ENCODE assay signal across 9 cellular contexts in the genomic region with DNA sequence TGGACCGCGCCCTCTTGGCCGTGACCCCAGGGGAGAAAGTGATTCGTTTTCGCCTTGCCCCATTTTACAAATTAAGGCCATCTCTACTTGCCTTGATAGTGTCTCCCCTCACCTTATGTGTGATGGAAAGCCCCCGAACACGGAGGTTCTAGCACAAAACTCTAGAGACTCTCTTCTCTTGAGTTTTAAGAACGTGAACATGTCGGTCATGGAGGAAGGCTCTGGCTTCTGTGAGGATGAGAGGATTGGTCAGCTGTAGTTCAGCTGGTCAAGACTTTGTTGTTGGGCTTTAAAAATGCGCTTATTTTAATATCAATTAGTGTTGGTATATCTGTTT. TPM values are rescaled to one million over a fixed set of nuclear protein-coding genes. Genes with fewer than 3 reads are reported as not detected.
A peak's percentile ranks its signal among the peaks of the same experiment; 100 is the strongest.
DNase-seq lines count a peak whose midpoint lies in the region; ATAC-seq, FAIRE-seq and TF ChIP-seq lines count a peak whose summit lies in the region.
"Had no signal": no experiment of that assay in that cellular context is flagged by ENCODE, and none has a peak within 500 bp of the region (broad histone marks: within the 10 kb centered on the region; RNA-seq: fewer than 3 reads in every experiment).

No MANE protein-coding gene starts in this region.

- FAIRE-seq in K562 (lab: Jason Lieb, UNC) (peak; percentile 69), HepG2 (lab: Jason Lieb, UNC) (no peak)
- FAIRE-seq: islet of Langerhans had no signal

- H3K27me3 Mint-ChIP-seq in activated T-cell treated with anti-CD3 and anti-CD28 coated beads, Interleukin-2, amount 50 U/mL, for 24 hours, result no peaks in the 10 kb centered on the region

- H3K4me3 ChIP-seq in K562 (peak overlapping the region; percentile 77), HepG2 (replicated peaks in 1 of 3; ENCODE audit: insufficient read depth in 1 of 3, low read depth in 2 of 3, low read length in 3 of 3) (peak overlapping the region; percentile 86 to 99 (median 95)), thoracic aorta (peak overlapping the region; percentile 86)

- peak overlapping the region; percentile 95 for H3K4me2 ChIP-seq in K562 (ENCODE audit: insufficient read depth, low read length)
- H3K4me2 ChIP-seq in HepG2 (ENCODE audit: low read depth, low read length), result peak overlapping the region; percentile 85

- WGBS in K562 (ENCODE audit: insufficient coverage, low coverage, missing lambda C conversion rate), result under 1% methylated on average over 10 of the region's 10 CpGs
- 0% methylated on average over 10 of the region's 10 CpGs for WGBS in HepG2 (ENCODE audit: low lambda C conversion rate)

- no peak for TF ChIP-seq POLR2A in K562 (conservative IDR thresholded peaks at IDR 0.05)
- no peak for TF ChIP-seq POLR2A in HepG2 (IDR thresholded peaks at IDR 0.05; ENCODE audit: insufficient read depth in 1 of 2, low read depth in 2 of 2, low read length in 2 of 2)

- peaks cover 28% of the 10 kb centered on the region for H3K4me1 Mint-ChIP-seq in activated T-cell treated with anti-CD3 and anti-CD28 coated beads, Interleukin-2, amount 50 U/mL, for 24 hours (ENCODE audit: low read depth)

- ATAC-seq in HG03520 (IDR thresholded peaks at IDR 0.05; ENCODE audit: unreplicated experiment) (peak; percentile 31), K562 (peak; percentile 22), HepG2 (peak; percentile 20), thoracic aorta (ENCODE audit: insufficient number of reproducible peaks, low FRiP score, low read depth) (no peak)

- H3K27ac ChIP-seq in K562 (ENCODE audit: extremely low read depth, low read depth, low read length), result peak overlapping the region; percentile 88
- H3K27ac ChIP-seq in HepG2 (ENCODE audit: extremely low read length, insufficient read depth, low read length), result peak overlapping the region; percentile 70
- H3K27ac ChIP-seq in thoracic aorta, result peak overlapping the region; percentile 78 to 85

- H2AFZ ChIP-seq in K562 (ENCODE audit: low read depth, low read length) (peak overlapping the region; percentile 94), HepG2 (ENCODE audit: low read length) (peak overlapping the region; percentile 33)

- no peaks in the 10 kb centered on the region for H3K27me3 ChIP-seq in K562 (ENCODE audit: control insufficient read depth in 2 of 2, insufficient read depth in 2 of 2, low read length in 2 of 2)
- peaks cover 0 to 6% of the 10 kb centered on the region in 2 experiments; a peak in 1 of 5 replicates for H3K27me3 ChIP-seq in HepG2 (ENCODE audit: control insufficient read depth in 1 of 2, insufficient read depth in 2 of 2, low read length in 2 of 2)
- H3K27me3 ChIP-seq in thoracic aorta (replicated peaks; ENCODE audit: insufficient read depth), result no peaks in the 10 kb centered on the region

- BruUV-seq in K562 (replicated peaks; lab: Mats Ljungman, UMichigan), result no TSS peak
- no TSS peak for BruUV-seq in HepG2 (replicated peaks; lab: Mats Ljungman, UMichigan)

- H3K4me1 ChIP-seq in K562 (replicated peaks in 1 of 2; ENCODE audit: control insufficient read depth in 2 of 2, insufficient read depth in 2 of 2, low read length in 2 of 2), result peaks cover 0 to 7% of the 10 kb centered on the region in 2 experiments; a peak in 2 of 5 replicates
- H3K4me1 ChIP-seq in HepG2 (ENCODE audit: insufficient read depth, low read length), result peaks cover 12% of the 10 kb centered on the region
- H3K4me1 ChIP-seq in thoracic aorta (ENCODE audit: control insufficient read depth in 1 of 2, low read depth in 2 of 2), result peaks cover 17 to 19% of the 10 kb centered on the region in 2 donors

- TF ChIP-seq RAD21 in K562 (CRISPR knock-in tag; conservative IDR thresholded peaks at IDR 0.05 in 1 of 2, IDR thresholded peaks at IDR 0.05 in 1 of 2), result no peak
- TF ChIP-seq RAD21 in HepG2 (CRISPR knock-in tag; IDR thresholded peaks at IDR 0.05), result no peak

- no peak for DNase-seq in activated T-cell treated with anti-CD3 and anti-CD28 coated beads, Interleukin-2, amount 50 U/mL, for 24 hours
- DNase-seq in activated T-cell treated with anti-CD3 and anti-CD28 coated beads, Interleukin-2, amount 50 U/mL, for 48 hours, result no peak
- DNase-seq in K562 (ENCODE audit: extremely low read depth in 1 of 4, low spot score in 3 of 4) (peak in 2 of 4 experiments; percentile 29 to 43), HepG2 (ENCODE audit: low spot score) (no peak), thoracic aorta (ENCODE audit: low spot score) (no peak), NCI-H526 (lab: John Stamatoyannopoulos, UW) (no peak), ecto neural progenitor cell (ENCODE audit: low spot score) (no peak)

- H3K36me3 ChIP-seq in K562 (ENCODE audit: control insufficient read depth, insufficient read depth, low read length) (peaks cover 29% of the 10 kb centered on the region; the same call in 2 of the 3 replicates), HepG2 (replicated peaks in 1 of 2; ENCODE audit: control insufficient read depth in 1 of 2, insufficient read depth in 2 of 2, low read length in 2 of 2) (peaks cover 3 to 12% of the 10 kb centered on the region in 2 experiments; a peak in 4 of 5 replicates), thoracic aorta (no peaks in the 10 kb centered on the region)

- H3K9me3 Mint-ChIP-seq in activated T-cell treated with anti-CD3 and anti-CD28 coated beads, Interleukin-2, amount 50 U/mL, for 24 hours, result no peaks in the 10 kb centered on the region

- H3K79me2 ChIP-seq in K562 (ENCODE audit: control insufficient read depth, insufficient read depth, low read length) (peaks cover 47% of the 10 kb centered on the region), HepG2 (ENCODE audit: insufficient read depth, low read length) (peaks cover 44% of the 10 kb centered on the region)

- no peaks in the 10 kb centered on the region for H3K9me1 ChIP-seq in K562 (ENCODE audit: control insufficient read depth, insufficient read depth, low read length)

- H3K9me3 ChIP-seq in K562 (replicated peaks; ENCODE audit: control insufficient read depth, insufficient read depth, low read depth, low read length) (no peaks in the 10 kb centered on the region), HepG2 (ENCODE audit: low read length) (no peaks in the 10 kb centered on the region), thoracic aorta (no peaks in the 10 kb centered on the region)

- intact Hi-C loops in K562 (cut with micrococcal nuclease), result loop anchor here (5.0 kb wide), 1 partner anchor 91 kb away; no protein-coding TSS in a partner anchor
- intact Hi-C loops in HepG2 (cut with micrococcal nuclease; ENCODE audit: unreplicated experiment), result loop anchor here (1.0 kb wide), 1 partner anchor 90 kb away; no protein-coding TSS in a partner anchor

- H3K4me3 Mint-ChIP-seq in activated T-cell treated with anti-CD3 and anti-CD28 coated beads, Interleukin-2, amount 50 U/mL, for 24 hours, result peak overlapping the region; percentile 92

- TF ChIP-seq CTCF in K562 (IDR thresholded peaks at IDR 0.05 in 2 of 3, conservative IDR thresholded peaks at IDR 0.05 in 1 of 3; ENCODE audit: insufficient read depth in 2 of 3, low read depth in 1 of 3, low read length in 3 of 3) (no peak), HepG2 (CRISPR knock-in tag; IDR thresholded peaks at IDR 0.05) (no peak), thoracic aorta (IDR thresholded peaks at IDR 0.05) (no peak)

- in situ Hi-C loops in K562 (cut with MboI) (no loop called here), HepG2 (cut with HindIII; ENCODE audit: extremely low pct_ligation_motif_present, low pct_unique_long_range_greater_than_20kb) (no loop called here)

- H3K9ac ChIP-seq in K562 (ENCODE audit: insufficient read depth in 1 of 2, low read depth in 2 of 2, low read length in 2 of 2) (peak overlapping the region; percentile 86 to 93), HepG2 (ENCODE audit: insufficient read depth, low read depth, low read length) (peak overlapping the region; percentile 80)

- peak overlapping the region; percentile 94 for H3K27ac Mint-ChIP-seq in activated T-cell treated with anti-CD3 and anti-CD28 coated beads, Interleukin-2, amount 50 U/mL, for 24 hours

- H4K20me1 ChIP-seq in K562 (replicated peaks; ENCODE audit: control insufficient read depth, insufficient read depth, low read length) (no peaks in the 10 kb centered on the region), HepG2 (ENCODE audit: insufficient read depth, low read length) (no peaks in the 10 kb centered on the region)

- H3K36me3 Mint-ChIP-seq in activated T-cell treated with anti-CD3 and anti-CD28 coated beads, Interleukin-2, amount 50 U/mL, for 24 hours (ENCODE audit: low read depth), result peaks cover 42% of the 10 kb centered on the region

- CTCF ChIA-PET in K562 (lab: Yijun Ruan, JAX; ENCODE audit: low intra/inter-chr PET ratio) (no interaction called here), HepG2 (lab: Yijun Ruan, JAX; ENCODE audit: low intra/inter-chr PET ratio, low total read pairs) (no interaction called here)

- TF ChIP-seq EP300 in K562 (IDR thresholded peaks at IDR 0.05; ENCODE audit: low read length) (no peak), HepG2 (IDR thresholded peaks at IDR 0.05; ENCODE audit: low read depth in 2 of 2, low read length in 2 of 2) (no peak), HepG2 (CRISPR knock-in tag; IDR thresholded peaks at IDR 0.05; ENCODE audit: borderline replicate concordance) (no peak)

- POLR2A ChIA-PET in K562 (lab: Yijun Ruan, JAX), result interaction anchor here (0.8 to 3.4 kb wide), 7 partner anchors 10 to 638 kb away, joined by 3 to 43 read pairs (median 4); a partner anchor contains a TSS
- POLR2A ChIA-PET in HepG2 (lab: Yijun Ruan, JAX), result interaction anchor here (1.2 to 3.2 kb wide), 5 partner anchors 12 to 414 kb away, joined by 3 to 20 read pairs (median 4); a partner anchor contains a TSS

RNA-seq across cellular contexts. Expression of a gene that starts 0.8 kb away (rescaled TPM):
- total RNA-seq in K562 (2011; cell fraction: chromatin; rRNA removed; ENCODE audit: low replicate concordance), result 58.6 and 179 TPM in 2 replicates
- 21.5 and 32.2 TPM in 2 replicates for total RNA-seq in K562 (2011; cell fraction: nucleolus; rRNA removed)
- 77.0 and 104 TPM in 2 replicates for total RNA-seq in K562 (2011; cell fraction: nucleoplasm; rRNA removed)
- total RNA-seq in K562 (2014; rRNA removed), result 62.8 and 66.3 TPM in 2 replicates
- 100 and 115 TPM in 2 replicates for total RNA-seq in K562 (2014; rRNA removed; fragmentation: Illumina TruSeq; extraction: Trizol)
- total RNA-seq in K562 (2015; rRNA removed; fragmentation: Illumina TruSeq; extraction: Trizol), result 94.8 and 114 TPM in 2 replicates
- 72.3 and 75.6 TPM in 2 replicates for total RNA-seq in K562 (2021)
- 148 and 204 TPM in 2 replicates for polyA plus RNA-seq in K562 (2011; rRNA removed)
- polyA plus RNA-seq in K562 (2011; cell fraction: cytosol; rRNA removed), result 55.3 and 108 TPM in 2 replicates
- polyA plus RNA-seq in K562 (2011; cell fraction: nucleus; rRNA removed), result 34.0 and 59.2 TPM in 2 replicates
- polyA plus RNA-seq in K562 (2012), result 72.1 and 73.6 TPM in 2 replicates
- polyA plus RNA-seq in K562 (2014; fragmentation: Illumina TruSeq; extraction: Trizol), result 110 and 132 TPM in 2 replicates
- polyA plus RNA-seq in K562 (2014; fragmentation: Nextera tagmentation; extraction: Ambion mirVana), result 100 to 1,000 TPM in 1 of 2 experiments, 10 to 100 TPM in 1; 59.1 to 119 TPM
- 83.2 and 87.1 TPM in 2 replicates for polyA plus RNA-seq in K562 (2014; rRNA removed)
- 200 and 209 TPM in 2 replicates for polyA minus RNA-seq in K562 (2011; rRNA and poly(A)+ RNA removed)
- polyA minus RNA-seq in K562 (2011; cell fraction: cytosol; rRNA and poly(A)+ RNA removed), result 38.0 and 49.1 TPM in 2 replicates
- polyA minus RNA-seq in K562 (2011; cell fraction: nucleus; rRNA and poly(A)+ RNA removed), result 45.2 and 79.6 TPM in 2 replicates
- total RNA-seq in HepG2 (2016; rRNA removed; fragmentation: Illumina TruSeq; extraction: Trizol), result 84.0 and 125 TPM in 2 replicates
- total RNA-seq in HepG2 (2016; cell fraction: cytosol; rRNA removed; fragmentation: Illumina TruSeq; extraction: Trizol; ENCODE audit: low read depth), result 11.5 and 11.7 TPM in 2 replicates
- 85.6 and 121 TPM in 2 replicates for total RNA-seq in HepG2 (2016; cell fraction: insoluble cytoplasmic fraction; rRNA removed; fragmentation: Illumina TruSeq; extraction: Trizol)
- 21.7 and 28.3 TPM in 2 replicates for total RNA-seq in HepG2 (2016; cell fraction: membrane; rRNA removed; fragmentation: Illumina TruSeq; extraction: Trizol)
- 89.5 and 91.4 TPM in 2 replicates for total RNA-seq in HepG2 (2016; cell fraction: nucleus; rRNA removed; fragmentation: Illumina TruSeq; extraction: Trizol)
- polyA plus RNA-seq in HepG2 (2011; rRNA removed), result 77.9 and 99.8 TPM in 2 replicates
- 50.4 and 75.4 TPM in 2 replicates for polyA plus RNA-seq in HepG2 (2011; cell fraction: cytosol; rRNA removed)
- 21.3 and 34.2 TPM in 2 replicates for polyA plus RNA-seq in HepG2 (2011; cell fraction: nucleus; rRNA removed)
- 64.1 and 76.2 TPM in 2 replicates for polyA plus RNA-seq in HepG2 (2012)
- polyA plus RNA-seq in HepG2 (2016; cell fraction: cytosol; fragmentation: Illumina TruSeq; extraction: Trizol; ENCODE audit: low read depth), result 6.5 and 8.0 TPM in 2 replicates
- polyA plus RNA-seq in HepG2 (2016; cell fraction: insoluble cytoplasmic fraction; fragmentation: Illumina TruSeq; extraction: Trizol; ENCODE audit: low read depth), result 112 and 119 TPM in 2 replicates
- 15.2 and 17.9 TPM in 2 replicates for polyA plus RNA-seq in HepG2 (2016; cell fraction: membrane; fragmentation: Illumina TruSeq; extraction: Trizol; ENCODE audit: low read depth)
- 40.3 and 45.3 TPM in 2 replicates for polyA plus RNA-seq in HepG2 (2016; cell fraction: nucleus; fragmentation: Illumina TruSeq; extraction: Trizol; ENCODE audit: insufficient read depth, low read depth)
- 29.3 and 70.3 TPM in 2 replicates for polyA minus RNA-seq in HepG2 (2011; rRNA and poly(A)+ RNA removed; ENCODE audit: low replicate concordance)
- polyA minus RNA-seq in HepG2 (2011; cell fraction: cytosol; rRNA and poly(A)+ RNA removed), result 43.5 and 46.1 TPM in 2 replicates
- 204 and 233 TPM in 2 replicates for polyA minus RNA-seq in HepG2 (2011; cell fraction: nucleus; rRNA and poly(A)+ RNA removed)
- 100 to 1,000 TPM in 1 of 2 donors, 10 to 100 TPM in 1; 89.8 to 122 TPM for total RNA-seq in thoracic aorta
